21 cellular contexts compared by ENCODE assay signal in genomic region chr1:61517345-61517744, GRCh38.
DNase-seq lines count a peak whose midpoint lies in the region; ATAC-seq, FAIRE-seq and TF ChIP-seq lines count a peak whose summit lies in the region.
"Had no signal": no experiment of that assay in that cellular context is flagged by ENCODE, and none has a peak within 500 bp of the region (broad histone marks: within the 10 kb centered on the region; RNA-seq: fewer than 3 reads in every experiment).

No MANE protein-coding gene starts in this region.

- CTCF ChIA-PET in A549 (lab: Yijun Ruan, JAX) (no interaction called here), IMR-90 (lab: Yijun Ruan, JAX) (no interaction called here), K562 (lab: Yijun Ruan, JAX; ENCODE audit: low intra/inter-chr PET ratio) (no interaction called here)

- no peak for TF ChIP-seq EP300 in A549 (IDR thresholded peaks at IDR 0.05)
- no peak for TF ChIP-seq EP300 in K562 (IDR thresholded peaks at IDR 0.05; ENCODE audit: low read length)

- no peaks in the 10 kb centered on the region for H3K79me1 ChIP-seq in IMR-90 (ENCODE audit: low read depth in 1 of 2, low read length in 2 of 2)

- no peak overlapping the region for H3K4me3 ChIP-seq in A549
- H3K4me3 ChIP-seq in IMR-90 (ENCODE audit: insufficient read depth, low read depth, low read length), result no peak overlapping the region
- H3K4me3 ChIP-seq in K562, result no peak overlapping the region
- H3K4me3 ChIP-seq in neural progenitor cell, result no peak overlapping the region
- H3K4me3 ChIP-seq: BLaER1, GM23338, HAP-1 had no signal

- no peak overlapping the region for H3K4ac ChIP-seq in IMR-90 (ENCODE audit: low read depth, low read length)

- H3K9ac ChIP-seq in IMR-90 (ENCODE audit: low read depth, low read length) (no peak overlapping the region), K562 (ENCODE audit: insufficient read depth in 1 of 2, low read depth in 2 of 2, low read length in 2 of 2) (no peak overlapping the region), neural progenitor cell (no peak overlapping the region)
- H3K9ac ChIP-seq: BLaER1 had no signal

- intact Hi-C loops in IMR-90 (cut with micrococcal nuclease), result no loop called here
- intact Hi-C loops in K562 (cut with micrococcal nuclease), result no loop called here
- intact Hi-C loops in Right ventricle myocardium superior (cut with DNase I), result no loop called here

- TF ChIP-seq RAD21 in A549 (conservative IDR thresholded peaks at IDR 0.05 in 1 of 2, IDR thresholded peaks at IDR 0.05 in 1 of 2), result no peak
- TF ChIP-seq RAD21 in IMR-90 (IDR thresholded peaks at IDR 0.05; ENCODE audit: low read length), result no peak
- TF ChIP-seq RAD21 in K562 (CRISPR knock-in tag; conservative IDR thresholded peaks at IDR 0.05 in 1 of 2, IDR thresholded peaks at IDR 0.05 in 1 of 2), result no peak

- H2BK15ac ChIP-seq in IMR-90 (ENCODE audit: low read depth, low read length), result no peak overlapping the region

- H3K27ac ChIP-seq in A549 (no peak overlapping the region), IMR-90 (ENCODE audit: insufficient read depth, low read length) (no peak overlapping the region), K562 (ENCODE audit: extremely low read depth, low read depth, low read length) (no peak overlapping the region), neural progenitor cell (no peak overlapping the region)
- H3K27ac ChIP-seq: BLaER1, C4-2B had no signal

- H2BK20ac ChIP-seq in IMR-90 (ENCODE audit: low read depth, low read length), result no peak overlapping the region

- no peaks in the 10 kb centered on the region for H3K27me3 ChIP-seq in IMR-90 (ENCODE audit: control insufficient read depth, insufficient read depth, low read length)
- H3K27me3 ChIP-seq in K562 (ENCODE audit: control insufficient read depth in 2 of 2, insufficient read depth in 2 of 2, low read length in 2 of 2), result no peaks in the 10 kb centered on the region; a peak in 2 of 5 replicates
- no peaks in the 10 kb centered on the region for H3K27me3 ChIP-seq in neural progenitor cell
- H3K27me3 ChIP-seq: BLaER1 had no signal

- no peak overlapping the region for H3K4me2 ChIP-seq in A549
- H3K4me2 ChIP-seq in IMR-90 (ENCODE audit: low read depth, low read length), result no peak overlapping the region
- H3K4me2 ChIP-seq in K562 (ENCODE audit: insufficient read depth, low read length), result no peak overlapping the region
- no peak overlapping the region for H3K4me2 ChIP-seq in neural progenitor cell
- H3K4me2 ChIP-seq: BLaER1, GM23338 had no signal

- no peaks in the 10 kb centered on the region for H3K36me3 Mint-ChIP-seq in neural progenitor cell
- H3K36me3 Mint-ChIP-seq: CD4-positive, CD25-positive, alpha-beta regulatory T cell; CD8-positive, alpha-beta T cell had no signal

- H4K8ac ChIP-seq in IMR-90 (ENCODE audit: low read depth in 2 of 2, low read length in 2 of 2), result no peak overlapping the region

- peaks cover 24% of the 10 kb centered on the region for H3K4me1 Mint-ChIP-seq in neural progenitor cell
- H3K4me1 Mint-ChIP-seq: B cell; CD4-positive, CD25-positive, alpha-beta regulatory T cell had no signal

- dilution Hi-C loops in IMR-90 (cut with HindIII; ENCODE audit: low sequenced_read_pairs, unreplicated experiment), result no loop called here

- no peak overlapping the region for H2BK120ac ChIP-seq in IMR-90 (ENCODE audit: low read depth, low read length)

- H3K9me3 ChIP-seq in A549 (no peaks in the 10 kb centered on the region), IMR-90 (ENCODE audit: control insufficient read depth, insufficient read depth, low read length) (no peaks in the 10 kb centered on the region), K562 (replicated peaks; ENCODE audit: control insufficient read depth, insufficient read depth, low read depth, low read length) (no peaks in the 10 kb centered on the region), neural progenitor cell (ENCODE audit: low read depth) (no peaks in the 10 kb centered on the region)
- H3K9me3 ChIP-seq: BLaER1, Caco-2, HAP-1 had no signal

- H2AK5ac ChIP-seq in IMR-90 (ENCODE audit: low read depth, low read length), result no peak overlapping the region

- H3K4me1 ChIP-seq in A549 (no peaks in the 10 kb centered on the region), IMR-90 (ENCODE audit: control insufficient read depth, insufficient read depth, low read length) (no peaks in the 10 kb centered on the region), K562 (replicated peaks in 1 of 2; ENCODE audit: control insufficient read depth in 2 of 2, insufficient read depth in 2 of 2, low read length in 2 of 2) (no peaks in the 10 kb centered on the region), neural progenitor cell (peaks cover 11% of the 10 kb centered on the region)
- H3K4me1 ChIP-seq: BLaER1, Caco-2, HAP-1 had no signal

- H2AK9ac ChIP-seq in IMR-90 (replicated peaks; ENCODE audit: low read depth, low read length, poor library complexity), result no peak overlapping the region

- H3K36me3 ChIP-seq in IMR-90 (ENCODE audit: control insufficient read depth, insufficient read depth, low read length), result no peaks in the 10 kb centered on the region
- no peaks in the 10 kb centered on the region for H3K36me3 ChIP-seq in K562 (ENCODE audit: control insufficient read depth, insufficient read depth, low read length)
- no peaks in the 10 kb centered on the region for H3K36me3 ChIP-seq in neural progenitor cell
- H3K36me3 ChIP-seq: BLaER1, HAP-1 had no signal

- no peak overlapping the region for H3K14ac ChIP-seq in IMR-90 (replicated peaks; ENCODE audit: low read depth, low read length)

- POLR2A ChIA-PET in A549 (lab: Yijun Ruan, JAX), result no interaction called here
- POLR2A ChIA-PET in IMR-90 (lab: Charles Lee; ENCODE audit: unreplicated experiment), result no interaction called here
- POLR2A ChIA-PET in K562 (lab: Yijun Ruan, JAX), result no interaction called here

- FAIRE-seq in A549 (lab: Jason Lieb, UNC) (no peak), K562 (lab: Jason Lieb, UNC) (no peak)
- FAIRE-seq: GM12891, GM18507, H54 had no signal

- H3K9me1 ChIP-seq in IMR-90 (ENCODE audit: insufficient read depth, low read length) (no peaks in the 10 kb centered on the region), K562 (ENCODE audit: control insufficient read depth, insufficient read depth, low read length) (no peaks in the 10 kb centered on the region)

- 88% methylated on average over 4 of the region's 4 CpGs for WGBS in A549 (ENCODE audit: missing lambda C conversion rate)
- no CpG with 5 or more reads among the region's 4 CpGs for WGBS in IMR-90 (ENCODE audit: extremely low coverage in 2 of 2, insufficient read length in 1 of 2), 2 experiments
- WGBS in K562 (ENCODE audit: insufficient coverage, low coverage, missing lambda C conversion rate), result 0% methylated on average over 4 of the region's 4 CpGs

- TF ChIP-seq CTCF in A549 (IDR thresholded peaks at IDR 0.05) (no peak), IMR-90 (conservative IDR thresholded peaks at IDR 0.05; ENCODE audit: low read depth, low read length) (no peak), K562 (IDR thresholded peaks at IDR 0.05 in 2 of 3, conservative IDR thresholded peaks at IDR 0.05 in 1 of 3; ENCODE audit: insufficient read depth in 2 of 3, low read depth in 1 of 3, low read length in 3 of 3) (no peak), neural progenitor cell (IDR thresholded peaks at IDR 0.05) (no peak)

- H4K91ac ChIP-seq in IMR-90 (ENCODE audit: insufficient read depth, low read depth, low read length), result no peak overlapping the region

- H3K79me2 ChIP-seq in K562 (ENCODE audit: control insufficient read depth, insufficient read depth, low read length) (no peaks in the 10 kb centered on the region), neural progenitor cell (ENCODE audit: low read depth) (no peaks in the 10 kb centered on the region)

- BruUV-seq in IMR-90 (replicated peaks; lab: Mats Ljungman, UMichigan), result no TSS peak
- BruUV-seq in K562 (replicated peaks; lab: Mats Ljungman, UMichigan), result no TSS peak

- no peak for DNase-seq in A549 (ENCODE audit: low read depth in 1 of 2, low spot score in 1 of 2)
- no peak for DNase-seq in IMR-90
- no peak for DNase-seq in K562 (ENCODE audit: extremely low read depth in 1 of 4, low spot score in 3 of 4)
- DNase-seq in neural progenitor cell (ENCODE audit: low spot score), result no peak
- no peak for DNase-seq in Right ventricle myocardium superior
- no peak for DNase-seq in DMS114 treated with DMSO at 0.1 percent for 48 hours (lab: John Stamatoyannopoulos, UW; ENCODE audit: unreplicated experiment)
- DNase-seq: Caco-2; CD4-positive, CD25-positive, alpha-beta regulatory T cell; CD8-positive, alpha-beta T cell; DMS53; DMS79 treated with DMSO at 0.1 percent for 48 hours; GF-D8; HFFc6 had no signal

- no peak overlapping the region for H3K18ac ChIP-seq in IMR-90 (ENCODE audit: low read depth, low read length)

- peaks cover 5% of the 10 kb centered on the region for H3K9me3 Mint-ChIP-seq in neural progenitor cell
- H3K9me3 Mint-ChIP-seq: CD4-positive, CD25-positive, alpha-beta regulatory T cell; CD8-positive, alpha-beta T cell; GM23338; HFFc6 had no signal

- peaks cover 14% of the 10 kb centered on the region for H3F3A ChIP-seq in neural progenitor cell (ENCODE audit: low read depth)

- H2AFZ ChIP-seq in IMR-90 (replicated peaks; ENCODE audit: low read length, poor library complexity) (no peak overlapping the region), K562 (ENCODE audit: low read depth, low read length) (no peak overlapping the region), neural progenitor cell (replicated peaks) (no peak overlapping the region)
- H2AFZ ChIP-seq: GM23338 had no signal

- H3K27ac Mint-ChIP-seq in neural progenitor cell, result peak overlapping the region; percentile 50
- H3K27ac Mint-ChIP-seq: B cell; CD4-positive, CD25-positive, alpha-beta regulatory T cell; CD8-positive, alpha-beta T cell; GM23338; HFFc6 had no signal

- TF ChIP-seq POLR2A in A549 (IDR thresholded peaks at IDR 0.05; ENCODE audit: low read length) (no peak), IMR-90 (IDR thresholded peaks at IDR 0.05; ENCODE audit: low read depth, low read length) (no peak), K562 (conservative IDR thresholded peaks at IDR 0.05) (no peak)

- no peak overlapping the region for H3K4me3 Mint-ChIP-seq in neural progenitor cell
- H3K4me3 Mint-ChIP-seq: B cell; CD4-positive, CD25-positive, alpha-beta regulatory T cell; CD8-positive, alpha-beta T cell; GM23338; HFFc6 had no signal

- no peaks in the 10 kb centered on the region for H4K20me1 ChIP-seq in IMR-90 (ENCODE audit: insufficient read depth, low read length)
- H4K20me1 ChIP-seq in K562 (replicated peaks; ENCODE audit: control insufficient read depth, insufficient read depth, low read length), result no peaks in the 10 kb centered on the region
- H4K20me1 ChIP-seq in neural progenitor cell (ENCODE audit: low read depth), result no peaks in the 10 kb centered on the region
- H4K20me1 ChIP-seq: BLaER1 had no signal

- no peak overlapping the region for H3K56ac ChIP-seq in IMR-90 (ENCODE audit: extremely low read depth, insufficient read depth, low read length)

- no peak overlapping the region for H4K5ac ChIP-seq in IMR-90 (ENCODE audit: low read depth, low read length)

- no peaks in the 10 kb centered on the region for H3K27me3 Mint-ChIP-seq in neural progenitor cell (ENCODE audit: insufficient read depth, low read depth)

- ATAC-seq in A549 (no peak), IMR-90 (ENCODE audit: low read depth) (no peak), K562 (no peak), Right ventricle myocardium superior (ENCODE audit: poor library complexity) (no peak)
- ATAC-seq: CD8-positive, alpha-beta T cell; GM23338 had no signal

- in situ Hi-C loops in IMR-90 (cut with MboI; ENCODE audit: low sequenced_read_pairs), result no loop called here
- in situ Hi-C loops in K562 (cut with MboI), result no loop called here

- no peak overlapping the region for H2BK5ac ChIP-seq in IMR-90 (ENCODE audit: low read depth, low read length, poor library complexity, severe bottlenecking)

- H3K23ac ChIP-seq in IMR-90 (ENCODE audit: low read depth, low read length), result no peak overlapping the region

Comparison
In these comparisons a context has a peak if more than half of its experiments do, and no peak if none do; other contexts are left out.
1. Of the 35 proteins assayed by ChIP-seq in both K562 and A549: peak only in K562: none; only in A549: none; in both: MAFK; in neither: 34.